In genomic region chr14:82537831-82538230, GRCh38 we compare ENCODE assay signal across 14 cellular contexts.
"Had no signal": no experiment of that assay in that cellular context is flagged by ENCODE, and none has a peak within 500 bp of the region (broad histone marks: within the 10 kb centered on the region; RNA-seq: fewer than 3 reads in every experiment).

No MANE protein-coding gene starts in this region.

- DNase-seq: effector memory CD4-positive, alpha-beta T cell; heart left ventricle; hippocampal formation; mammary epithelial cell; naive thymus-derived CD4-positive, alpha-beta T cell; nephron progenitor cell; ovary; right cardiac atrium; stimulated activated CD4-positive, alpha-beta T cell treated with anti-CD3 and anti-CD28 coated beads, Interleukin-15, amount 100 ng/mL, for 24 hours; stimulated activated CD4-positive, alpha-beta T cell treated with anti-CD3 and anti-CD28 coated beads, Interleukin-1b, Interleukin-23, amount 100 ng/mL, for 48 hours; stimulated activated CD4-positive, alpha-beta T cell treated with anti-CD3 and anti-CD28 coated beads, Interleukin-4, amount 100 ng/mL, for 24 hours; testis; transverse colon had no signal

- H3K27me3 ChIP-seq: heart left ventricle, neutrophil, ovary, testis, transverse colon had no signal

- H3K4me3 ChIP-seq: heart left ventricle, ovary, testis, transverse colon had no signal

- H3K27ac ChIP-seq: heart left ventricle, neutrophil, ovary, testis, transverse colon had no signal

- H3K36me3 ChIP-seq: heart left ventricle, neutrophil, ovary, transverse colon had no signal

- H3K9me3 ChIP-seq: neutrophil, ovary, testis, transverse colon had no signal

- H3K4me1 ChIP-seq: heart left ventricle, testis, transverse colon had no signal
